ENCODE assay signal across 22 cellular contexts in genomic region chr6:3484946-3485345, GRCh38.
"Had no signal": no experiment of that assay in that cellular context is flagged by ENCODE, and none has a peak within 500 bp of the region (broad histone marks: within the 10 kb centered on the region; RNA-seq: fewer than 3 reads in every experiment).

No MANE protein-coding gene starts in this region.

- H3K27me3 ChIP-seq: SJSA1 had no signal

- ATAC-seq: K562 had no signal

- H3K4me3 ChIP-seq: K562, SJSA1, SK-N-MC had no signal

- H3K27ac Mint-ChIP-seq: IgD-negative memory B cell had no signal

- DNase-seq: Kasumi-1, MM.1S, NCI-H1092 treated with DMSO at 0.1 percent for 48 hours, NCI-H1436, NCI-H187, NCI-H2029, NCI-H2081 treated with DMSO at 0.1 percent for 48 hours, NCI-H2171, NCI-H446, NCI-H510A, NCI-H524 treated with DMSO at 0.1 percent for 48 hours, NCI-H69, NCI-H774, Right ventricle myocardium superior, RPMI8226, SIG-M5 had no signal

- H3K36me3 Mint-ChIP-seq: IgD-negative memory B cell had no signal

- H3K4me1 Mint-ChIP-seq: IgD-negative memory B cell had no signal

- H3K27ac ChIP-seq: HL-60, KMS-11, SJSA1, SK-N-MC had no signal

- H3K36me3 ChIP-seq: SJSA1 had no signal

- H3K4me3 Mint-ChIP-seq: IgD-negative memory B cell had no signal
